In the genomic region with DNA sequence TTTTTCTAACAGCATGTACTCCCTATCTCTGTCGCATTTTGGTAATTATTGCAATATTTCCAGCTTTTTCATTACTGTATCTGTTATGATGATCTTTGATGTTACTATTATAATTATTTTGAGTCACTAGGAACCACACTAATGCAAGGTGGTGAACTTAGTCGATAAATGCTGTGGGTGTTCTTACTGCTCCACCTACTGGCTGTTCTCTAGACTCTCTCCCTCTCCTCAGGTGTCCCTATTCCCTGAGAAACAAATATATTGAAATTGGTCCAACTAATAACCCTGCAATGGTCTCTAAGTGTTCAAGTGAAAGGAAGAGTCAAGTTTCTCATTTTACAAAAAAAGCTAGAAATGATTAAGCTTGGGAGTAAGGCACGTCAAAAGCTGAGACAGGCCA, we compare ENCODE assay signal across 9 cellular contexts. TPM values are rescaled to one million over a fixed set of nuclear protein-coding genes. Genes with fewer than 3 reads are reported as not detected.
DNase-seq lines count a peak whose midpoint lies in the region; ATAC-seq and TF ChIP-seq lines count a peak whose summit lies in the region.
"Had no signal": no experiment of that assay in that cellular context is flagged by ENCODE, and none has a peak within 500 bp of the region (broad histone marks: within the 10 kb centered on the region; RNA-seq: fewer than 3 reads in every experiment).

No MANE protein-coding gene starts in this region.

- H3K4me3 Mint-ChIP-seq in naive thymus-derived CD4-positive, alpha-beta T cell: no peak overlapping the region

- CTCF ChIA-PET in OCI-LY7 (lab: Charles Lee; ENCODE audit: unreplicated experiment): interaction anchor here (1.0 to 1.7 kb wide), 2 partner anchors 10 to 19 kb away, joined by 3 to 6 read pairs; partner anchors contain the start of gene ARL14EP
- CTCF ChIA-PET in naive thymus-derived CD4-positive, alpha-beta T cell (lab: Charles Lee): interaction anchor here (0.9 kb wide), 1 partner anchor 12 kb away, joined by 3 read pairs; no protein-coding TSS in a partner anchor

- no peak overlapping the region for H3K27ac ChIP-seq in GM23248
- H3K27ac ChIP-seq in OCI-LY7 (ENCODE audit: low read depth, low read length, poor library complexity, severe bottlenecking): no peak overlapping the region
- H3K27ac ChIP-seq in cardiac muscle cell: no peak overlapping the region
- no peak overlapping the region for H3K27ac ChIP-seq in tibial artery
- H3K27ac ChIP-seq in naive thymus-derived CD4-positive, alpha-beta T cell (ENCODE audit: low read depth, low read length): no peak overlapping the region
- no peak overlapping the region for H3K27ac ChIP-seq in aorta (ENCODE audit: low read depth in 1 of 2, low read length in 2 of 2)
- H3K27ac ChIP-seq: SJCRH30 had no signal

- H3K79me2 ChIP-seq in GM23248 (ENCODE audit: insufficient read depth) (peaks cover 42% of the 10 kb centered on the region), OCI-LY7 (ENCODE audit: insufficient read depth, low read depth, low read length) (peaks cover 78% of the 10 kb centered on the region)

- H3K4me3 ChIP-seq in GM06990 (replicated peaks; ENCODE audit: low read depth, low read length) (no peak overlapping the region), GM23248 (no peak overlapping the region), OCI-LY7 (ENCODE audit: low read depth, low read length, poor library complexity, severe bottlenecking) (no peak overlapping the region), cardiac muscle cell (no peak overlapping the region), tibial artery (no peak overlapping the region), aorta (ENCODE audit: low read length in 2 of 2) (no peak overlapping the region)
- no peak overlapping the region for H3K4me3 ChIP-seq in naive thymus-derived CD4-positive, alpha-beta T cell (ENCODE audit: low read length)
- H3K4me3 ChIP-seq: SJCRH30 had no signal

- POLR2A ChIA-PET in OCI-LY7 (lab: Charles Lee): interaction anchor here (0.6 to 8.0 kb wide), 5 partner anchors 9 to 38 kb away, joined by 3 to 93 read pairs (median 4); partner anchors contain the start of gene ARL14EP
- POLR2A ChIA-PET in naive thymus-derived CD4-positive, alpha-beta T cell (lab: Charles Lee): interaction anchor here (0.6 kb wide), 1 partner anchor 43 kb away, joined by 3 read pairs; no protein-coding TSS in a partner anchor

- intact Hi-C loops in OCI-LY7 (cut with micrococcal nuclease; ENCODE audit: unreplicated experiment) (no loop called here), tibial artery (cut with DNase I; ENCODE audit: low total_unique reads) (no loop called here), aorta (cut with DNase I) (no loop called here)
- intact Hi-C loops in naive thymus-derived CD4-positive, alpha-beta T cell (cut with micrococcal nuclease): no loop called here

- H3K36me3 ChIP-seq in GM06990 (ENCODE audit: control insufficient read depth, insufficient read depth, low read length) (peaks cover 6% of the 10 kb centered on the region), GM23248 (ENCODE audit: low read depth) (peaks cover 56% of the 10 kb centered on the region), OCI-LY7 (ENCODE audit: insufficient read depth, low read length) (peaks cover 98% of the 10 kb centered on the region), cardiac muscle cell (peaks cover 36% of the 10 kb centered on the region), tibial artery (peaks cover 48 to 62% (median 59%) of the 10 kb centered on the region in 3 donors), aorta (ENCODE audit: control insufficient read depth in 1 of 2, insufficient read depth in 2 of 2, low read length in 1 of 2) (peaks cover 4 to 8% of the 10 kb centered on the region in 2 donors)
- H3K36me3 ChIP-seq in naive thymus-derived CD4-positive, alpha-beta T cell (ENCODE audit: control insufficient read depth in 2 of 3, insufficient read depth in 3 of 3, low read length in 3 of 3): peaks cover 11 to 48% (median 18%) of the 10 kb centered on the region in 3 experiments

- H2AFZ ChIP-seq in GM23248: no peak overlapping the region
- no peak overlapping the region for H2AFZ ChIP-seq in OCI-LY7 (ENCODE audit: low read length)

- H3K9me3 ChIP-seq in GM23248 (ENCODE audit: low read depth) (no peaks in the 10 kb centered on the region), OCI-LY7 (ENCODE audit: low read length) (no peaks in the 10 kb centered on the region), cardiac muscle cell (ENCODE audit: low read depth) (no peaks in the 10 kb centered on the region), tibial artery (no peaks in the 10 kb centered on the region), aorta (ENCODE audit: control insufficient read depth, low read length) (no peaks in the 10 kb centered on the region)
- H3K9me3 ChIP-seq in naive thymus-derived CD4-positive, alpha-beta T cell (ENCODE audit: control insufficient read depth in 2 of 3, low read length in 3 of 3): no peaks in the 10 kb centered on the region
- H3K9me3 ChIP-seq: SJCRH30 had no signal

- H3K4me1 ChIP-seq in GM23248 (ENCODE audit: insufficient read depth) (peaks cover 12% of the 10 kb centered on the region), OCI-LY7 (ENCODE audit: insufficient read depth, low read length, poor library complexity, severe bottlenecking) (peaks cover 28% of the 10 kb centered on the region), cardiac muscle cell (ENCODE audit: low read depth) (no peaks in the 10 kb centered on the region), tibial artery (no peaks in the 10 kb centered on the region), aorta (ENCODE audit: control insufficient read depth in 1 of 2, insufficient read depth in 2 of 2, low read length in 2 of 2) (no peaks in the 10 kb centered on the region)
- no peaks in the 10 kb centered on the region for H3K4me1 ChIP-seq in naive thymus-derived CD4-positive, alpha-beta T cell (ENCODE audit: control insufficient read depth in 2 of 2, insufficient read depth in 2 of 2, low read length in 2 of 2)
- H3K4me1 ChIP-seq: SJCRH30 had no signal

- TF ChIP-seq CTCF in GM06990 (IDR thresholded peaks at IDR 0.05; ENCODE audit: insufficient read depth, low read length, poor library complexity, severe bottlenecking): peak; percentile 49
- peak; percentile 80 for TF ChIP-seq CTCF in OCI-LY7 (conservative IDR thresholded peaks at IDR 0.05; ENCODE audit: low read length)
- TF ChIP-seq CTCF in cardiac muscle cell (IDR thresholded peaks at IDR 0.05; ENCODE audit: low read depth, low read length): peak; percentile 43
- TF ChIP-seq CTCF in tibial artery (IDR thresholded peaks at IDR 0.05): no peak

- H3K9ac ChIP-seq in GM23248: no peak overlapping the region

- H4K20me1 ChIP-seq in GM23248 (ENCODE audit: insufficient read depth): no peaks in the 10 kb centered on the region
- H4K20me1 ChIP-seq in OCI-LY7 (ENCODE audit: insufficient read depth, low read length): peaks cover 7% of the 10 kb centered on the region; the same call in 1 of the 2 replicates

- H3K27me3 Mint-ChIP-seq in naive thymus-derived CD4-positive, alpha-beta T cell: no peaks in the 10 kb centered on the region

- H3F3A ChIP-seq in GM23248 (ENCODE audit: insufficient read depth): no peaks in the 10 kb centered on the region

- H3K4me2 ChIP-seq in GM23248 (ENCODE audit: unreplicated experiment) (no peak overlapping the region), OCI-LY7 (ENCODE audit: low read length) (no peak overlapping the region)

- no peaks in the 10 kb centered on the region for H3K27me3 ChIP-seq in GM06990 (replicated peaks; ENCODE audit: control insufficient read depth, insufficient read depth, low read length)
- H3K27me3 ChIP-seq in GM23248 (replicated peaks; ENCODE audit: insufficient read depth): no peaks in the 10 kb centered on the region
- no peaks in the 10 kb centered on the region for H3K27me3 ChIP-seq in cardiac muscle cell
- no peaks in the 10 kb centered on the region for H3K27me3 ChIP-seq in tibial artery
- H3K27me3 ChIP-seq in naive thymus-derived CD4-positive, alpha-beta T cell (ENCODE audit: control insufficient read depth in 2 of 2, insufficient read depth in 2 of 2, low read length in 2 of 2): no peaks in the 10 kb centered on the region
- no peaks in the 10 kb centered on the region for H3K27me3 ChIP-seq in aorta (ENCODE audit: control insufficient read depth in 1 of 2, insufficient read depth in 2 of 2, low read length in 1 of 2)
- H3K27me3 ChIP-seq: SJCRH30 had no signal

- no peak for ATAC-seq in naive thymus-derived CD4-positive, alpha-beta T cell
- no peak for ATAC-seq in aorta (ENCODE audit: low FRiP score)

- 95% methylated on average over 3 of the region's 3 CpGs for WGBS in GM23248 (ENCODE audit: low coverage in 1 of 2, low lambda C conversion rate in 2 of 2, missing lambda C conversion rate in 2 of 2), 2 experiments
- WGBS in aorta, 2 donors: 72 to 77% methylated on average over 3 of the region's 3 CpGs

- no TSS peak for BruUV-seq in OCI-LY7 (replicated peaks; lab: Mats Ljungman, UMichigan)

- peaks cover 10 to 38% (median 31%) of the 10 kb centered on the region in 7 donors for H3K4me1 Mint-ChIP-seq in naive thymus-derived CD4-positive, alpha-beta T cell

- H3K9me3 Mint-ChIP-seq in naive thymus-derived CD4-positive, alpha-beta T cell: no peaks in the 10 kb centered on the region

- H3K27ac Mint-ChIP-seq in naive thymus-derived CD4-positive, alpha-beta T cell: peak overlapping the region in 2 of 9 donors; percentile 1 to 3

- H3K9me2 ChIP-seq in GM23248 (ENCODE audit: insufficient read depth) (no peaks in the 10 kb centered on the region), OCI-LY7 (ENCODE audit: insufficient read depth, low read length) (no peaks in the 10 kb centered on the region)

- H3K36me3 Mint-ChIP-seq in naive thymus-derived CD4-positive, alpha-beta T cell: peaks cover 18 to 55% (median 37%) of the 10 kb centered on the region in 5 donors

- DNase-seq in GM06990 (ENCODE audit: extremely low read depth, insufficient read length): no peak
- peak; percentile 17 for DNase-seq in GM23248
- DNase-seq in OCI-LY7 (ENCODE audit: low spot score): peak; percentile 31
- DNase-seq in cardiac muscle cell (ENCODE audit: low read depth in 1 of 2, low spot score in 1 of 2): peak in 1 of 2 donors; percentile 23
- no peak for DNase-seq in tibial artery
- DNase-seq in naive thymus-derived CD4-positive, alpha-beta T cell: no peak
- DNase-seq in aorta: no peak
- DNase-seq in activated CD8-positive, alpha-beta memory T cell treated with anti-CD3 and anti-CD28 coated beads, Interleukin-2, amount 50 U/mL, for 48 hours: no peak

- in situ Hi-C loops in GM23248 (cut with MboI): no loop called here

RNA-seq across cellular contexts. Expression of gene ARL14EP, which starts 10.5 kb away (rescaled TPM):
- total RNA-seq in GM23248 (2014; rRNA removed; shearing (Covaris generic)): 24.3 and 30.2 TPM in 2 replicates
- polyA plus RNA-seq in GM23248 (2016; fragmentation: Nextera tagmentation; extraction: Ambion mirVana): 33.9 and 34.4 TPM in 2 replicates
- total RNA-seq in OCI-LY7 (2014; rRNA removed; shearing (Covaris generic)): 30.9 and 37.8 TPM in 2 replicates
- total RNA-seq in OCI-LY7 (2022): 51.5 and 57.1 TPM in 2 replicates
- total RNA-seq in cardiac muscle cell: 16.6 and 25.6 TPM in 2 replicates
- polyA plus RNA-seq in cardiac muscle cell: 32.5 and 34.0 TPM in 2 replicates
- total RNA-seq in naive thymus-derived CD4-positive, alpha-beta T cell: 10 to 100 TPM; 20.8 to 45.8 (median 43.5) TPM
- polyA plus RNA-seq in naive thymus-derived CD4-positive, alpha-beta T cell: 10 to 100 TPM; 52.9 to 70.9 TPM
- total RNA-seq in aorta: 10 to 100 TPM; 21.0 to 23.7 TPM
- polyA plus RNA-seq in aorta: 10 to 100 TPM; 19.0 to 19.5 TPM

Comparison
In these comparisons a context has a peak if more than half of its experiments do, and no peak if none do; other contexts are left out.
1. DNase-seq: peak in GM23248 (single experiment) and OCI-LY7 (single experiment); none in GM06990 (single experiment), tibial artery (0 of 2), naive thymus-derived CD4-positive, alpha-beta T cell (0 of 9), aorta (0 of 2) and activated CD8-positive, alpha-beta memory T cell treated with anti-CD3 and anti-CD28 coated beads, Interleukin-2, amount 50 U/mL, for 48 hours (single experiment).
2. CTCF ChIP-seq: peak in GM06990 (single experiment), OCI-LY7 (single experiment) and cardiac muscle cell (single experiment); none in tibial artery (0 of 2).